Comparison of ENCODE assay signal across 12 cellular contexts in genomic region chr13:73924607-73925006, GRCh38.
DNase-seq lines count a peak whose midpoint lies in the region; ATAC-seq, FAIRE-seq and TF ChIP-seq lines count a peak whose summit lies in the region.
"Had no signal": no experiment of that assay in that cellular context is flagged by ENCODE, and none has a peak within 500 bp of the region (broad histone marks: within the 10 kb centered on the region; RNA-seq: fewer than 3 reads in every experiment).

No MANE protein-coding gene starts in this region.

- no peaks in the 10 kb centered on the region for H3K9me3 Mint-ChIP-seq in CD4-positive, alpha-beta T cell
- no peaks in the 10 kb centered on the region for H3K9me3 Mint-ChIP-seq in nephron progenitor cell

- H3K4me3 Mint-ChIP-seq in CD4-positive, alpha-beta T cell: peak overlapping the region; percentile 46
- H3K4me3 Mint-ChIP-seq in nephron progenitor cell: no peak overlapping the region
- H3K4me3 Mint-ChIP-seq: neural crest cell had no signal

- H3K9me3 ChIP-seq in CD4-positive, alpha-beta T cell (ENCODE audit: control insufficient read depth, low read length): no peaks in the 10 kb centered on the region
- H3K9me3 ChIP-seq: Peyer's patch had no signal

- peaks cover 27% of the 10 kb centered on the region for H3K36me3 Mint-ChIP-seq in CD4-positive, alpha-beta T cell (ENCODE audit: low read depth)
- peaks cover 16% of the 10 kb centered on the region for H3K36me3 Mint-ChIP-seq in nephron progenitor cell (ENCODE audit: low read depth)

- POLR2A ChIA-PET in CD4-positive, alpha-beta T cell (lab: Charles Lee): interaction anchor here (0.7 to 1.4 kb wide), 2 partner anchors 60 to 65 kb away, joined by 3 to 4 read pairs; no protein-coding TSS in a partner anchor

- no peak for FAIRE-seq in GM12891 (lab: Jason Lieb, UNC)

- H3K27me3 Mint-ChIP-seq in CD4-positive, alpha-beta T cell: no peaks in the 10 kb centered on the region
- H3K27me3 Mint-ChIP-seq in nephron progenitor cell (ENCODE audit: low read depth, poor library complexity): no peaks in the 10 kb centered on the region

- peaks cover 95% of the 10 kb centered on the region for H3K4me1 Mint-ChIP-seq in CD4-positive, alpha-beta T cell (ENCODE audit: low read depth)
- H3K4me1 Mint-ChIP-seq in nephron progenitor cell: no peaks in the 10 kb centered on the region
- H3K4me1 Mint-ChIP-seq: neural crest cell had no signal

- CTCF ChIA-PET in CD4-positive, alpha-beta T cell (lab: Charles Lee): no interaction called here

- H3K27me3 ChIP-seq in CD4-positive, alpha-beta T cell (ENCODE audit: control insufficient read depth, insufficient read depth, low read length): no peaks in the 10 kb centered on the region
- H3K27me3 ChIP-seq: Peyer's patch had no signal

- TF ChIP-seq CTCF in CD4-positive, alpha-beta T cell (IDR thresholded peaks at IDR 0.05): no peak
- no peak for TF ChIP-seq CTCF in nephron progenitor cell (IDR thresholded peaks at IDR 0.05)

- TF ChIP-seq POLR2A in GM12891 (IDR thresholded peaks at IDR 0.05; ENCODE audit: low read depth, low read length): no peak

- peak overlapping the region; percentile 10 for H3K27ac Mint-ChIP-seq in CD4-positive, alpha-beta T cell
- no peak overlapping the region for H3K27ac Mint-ChIP-seq in nephron progenitor cell

- intact Hi-C loops in CD4-positive, alpha-beta T cell (cut with DNase I, micrococcal nuclease): no loop called here

- DNase-seq in CD4-positive, alpha-beta T cell: no peak
- DNase-seq in GM12891 (ENCODE audit: insufficient read length, low spot score): no peak
- DNase-seq in DMS53 (lab: John Stamatoyannopoulos, UW): no peak
- no peak for DNase-seq in NCI-H748 treated with DMSO at 0.1 percent for 48 hours (lab: John Stamatoyannopoulos, UW)
- no peak for DNase-seq in nephron progenitor cell
- DNase-seq: activated CD4-positive, alpha-beta T cell treated with anti-CD3 and anti-CD28 coated beads, Interleukin-2, amount 50 U/mL, for 48 hours; cortex of kidney; Peyer's patch had no signal

- H3K27ac ChIP-seq in CD4-positive, alpha-beta T cell (ENCODE audit: low read depth, low read length): no peak overlapping the region
- H3K27ac ChIP-seq: Peyer's patch had no signal

- no peak for ATAC-seq in CD4-positive, alpha-beta T cell (ENCODE audit: poor library complexity)
- ATAC-seq in GM19035 (IDR thresholded peaks at IDR 0.05; ENCODE audit: unreplicated experiment) (peak; percentile 84), HG02798 (IDR thresholded peaks at IDR 0.05; ENCODE audit: poor library complexity, unreplicated experiment) (peak; percentile 92), HG03575 (IDR thresholded peaks at IDR 0.05; ENCODE audit: extremely low read depth, insufficient number of reproducible peaks, low FRiP score, unreplicated experiment) (peak; percentile 96)

TF ChIP-seq in GM12891, 5 proteins besides CTCF, POLR2A, EP300 and RAD21:
- TF ChIP-seq PAX5 (IDR thresholded peaks at IDR 0.05; ENCODE audit: insufficient read depth, low read length, severe bottlenecking) (no peak), SPI1 (IDR thresholded peaks at IDR 0.05; ENCODE audit: low read depth, low read length) (no peak), TAF1 (IDR thresholded peaks at IDR 0.05; ENCODE audit: low read depth, low read length) (no peak), POLR2AphosphoS5 (IDR thresholded peaks at IDR 0.05; ENCODE audit: low read depth, low read length) (no peak), POU2F2 (IDR thresholded peaks at IDR 0.05; ENCODE audit: low read depth, low read length) (no peak)
